Comparison of ENCODE assay signal across 13 cellular contexts in genomic region chr3:170483485-170484262, GRCh38.
A peak's percentile ranks its signal among the peaks of the same experiment; 100 is the strongest.
DNase-seq lines count a peak whose midpoint lies in the region; TF ChIP-seq lines count a peak whose summit lies in the region.
"Had no signal": no experiment of that assay in that cellular context is flagged by ENCODE, and none has a peak within 500 bp of the region (broad histone marks: within the 10 kb centered on the region; RNA-seq: fewer than 3 reads in every experiment).

No MANE protein-coding gene starts in this region.

- TF ChIP-seq POLR2A in testis (IDR thresholded peaks at IDR 0.05): no peak

- H4K20me1 ChIP-seq in neural progenitor cell (ENCODE audit: low read depth): no peaks in the 10 kb centered on the region

- H2AFZ ChIP-seq in neural progenitor cell (replicated peaks): no peak overlapping the region

- H3K9me3 ChIP-seq in MG63: 0 out of 2 replicates have a peak, but pooled peaks cover under 1% of the 10 kb centered on the region
- no peaks in the 10 kb centered on the region for H3K9me3 ChIP-seq in neural progenitor cell (ENCODE audit: low read depth)
- no peaks in the 10 kb centered on the region for H3K9me3 ChIP-seq in testis
- H3K9me3 ChIP-seq: left lung, prostate gland, transverse colon had no signal

- no peak overlapping the region for H3K4me2 ChIP-seq in neural progenitor cell

- H3K36me3 ChIP-seq in MG63 (no peaks in the 10 kb centered on the region), neural progenitor cell (no peaks in the 10 kb centered on the region), testis (ENCODE audit: low read depth, missing control alignments) (no peaks in the 10 kb centered on the region)
- H3K36me3 ChIP-seq: left lung, prostate gland, transverse colon had no signal

- H3K27ac ChIP-seq in neural progenitor cell: no peak overlapping the region
- no peak overlapping the region for H3K27ac ChIP-seq in testis
- H3K27ac ChIP-seq: left lung, prostate gland, transverse colon had no signal

- H3F3A ChIP-seq in neural progenitor cell (ENCODE audit: low read depth): no peaks in the 10 kb centered on the region

- peak; percentile 57; the same call in 2 of the 3 replicates for TF ChIP-seq CTCF in GM12872 (IDR thresholded peaks at IDR 0.05; ENCODE audit: insufficient read depth, low read depth, low read length)
- peak; percentile 37 for TF ChIP-seq CTCF in chondrocyte (IDR thresholded peaks at IDR 0.05)
- TF ChIP-seq CTCF in neural progenitor cell (IDR thresholded peaks at IDR 0.05): peak; percentile 32
- no peak for TF ChIP-seq CTCF in testis (IDR thresholded peaks at IDR 0.05)

- H3K4me3 ChIP-seq in MG63: no peak overlapping the region
- H3K4me3 ChIP-seq in neural progenitor cell: no peak overlapping the region
- no peak overlapping the region for H3K4me3 ChIP-seq in testis
- H3K4me3 ChIP-seq: left lung, prostate gland, transverse colon had no signal

- DNase-seq in MG63 (peak; percentile 25), chondrocyte (ENCODE audit: low spot score) (no peak), neural progenitor cell (ENCODE audit: low spot score) (no peak), testis (no peak), mucosa of gallbladder (ENCODE audit: low spot score) (no peak), DMS114 treated with DMSO at 0.1 percent for 48 hours (lab: John Stamatoyannopoulos, UW; ENCODE audit: unreplicated experiment) (no peak)
- DNase-seq: left lung, NCI-H1048, NCI-H774, T1000, transverse colon had no signal

- H3K9ac ChIP-seq in neural progenitor cell: no peak overlapping the region

- H3K27me3 Mint-ChIP-seq in chondrocyte (ENCODE audit: low read depth) (no peaks in the 10 kb centered on the region), neural progenitor cell (ENCODE audit: insufficient read depth, low read depth) (peaks cover 8% of the 10 kb centered on the region)

- H3K27ac Mint-ChIP-seq in chondrocyte (ENCODE audit: unreplicated experiment) (no peak overlapping the region), neural progenitor cell (peak overlapping the region; percentile 39)

- 75 to 87% methylated on average over 5 of the region's 5 CpGs for WGBS in testis, 2 donors

- H3K4me1 Mint-ChIP-seq in chondrocyte (ENCODE audit: low read depth): peaks cover 5% of the 10 kb centered on the region
- H3K4me1 Mint-ChIP-seq in neural progenitor cell: peaks cover 17% of the 10 kb centered on the region

- H3K79me2 ChIP-seq in neural progenitor cell (ENCODE audit: low read depth): no peaks in the 10 kb centered on the region

- H3K4me1 ChIP-seq in neural progenitor cell (peaks cover 4% of the 10 kb centered on the region), testis (peaks cover 3% of the 10 kb centered on the region)
- H3K4me1 ChIP-seq: left lung, prostate gland, transverse colon had no signal

- intact Hi-C loops in testis (cut with DNase I; ENCODE audit: low total_unique reads): no loop called here

- H3K4me3 Mint-ChIP-seq in chondrocyte (ENCODE audit: unreplicated experiment) (no peak overlapping the region), neural progenitor cell (no peak overlapping the region)

- H3K36me3 Mint-ChIP-seq in chondrocyte (ENCODE audit: low read depth): peaks cover 3% of the 10 kb centered on the region
- H3K36me3 Mint-ChIP-seq in neural progenitor cell: no peaks in the 10 kb centered on the region

- H3K27me3 ChIP-seq in MG63: no peaks in the 10 kb centered on the region
- no peaks in the 10 kb centered on the region for H3K27me3 ChIP-seq in neural progenitor cell
- no peaks in the 10 kb centered on the region for H3K27me3 ChIP-seq in testis
- H3K27me3 ChIP-seq: left lung, transverse colon had no signal

- no peaks in the 10 kb centered on the region for H3K9me3 Mint-ChIP-seq in chondrocyte (ENCODE audit: low read depth)
- H3K9me3 Mint-ChIP-seq in neural progenitor cell: peaks cover 8% of the 10 kb centered on the region

Comparison
In these comparisons a context has a peak if more than half of its experiments do, and no peak if none do; other contexts are left out.
1. CTCF ChIP-seq: peak in GM12872 (single experiment), chondrocyte (single experiment) and neural progenitor cell (single experiment); none in testis (0 of 3).